Comparison of ENCODE assay signal across 10 cellular contexts in genomic region chr4:2365054-2365912, GRCh38. TPM values are rescaled to one million over a fixed set of nuclear protein-coding genes. Genes with fewer than 3 reads are reported as not detected.
DNase-seq lines count a peak whose midpoint lies in the region; ATAC-seq and TF ChIP-seq lines count a peak whose summit lies in the region.
"Had no signal": no experiment of that assay in that cellular context is flagged by ENCODE, and none has a peak within 500 bp of the region (broad histone marks: within the 10 kb centered on the region; RNA-seq: fewer than 3 reads in every experiment).

No MANE protein-coding gene starts in this region.

- H3K4me1 ChIP-seq in mucosa of rectum (ENCODE audit: control insufficient read depth in 2 of 2, insufficient read depth in 2 of 2, low read length in 2 of 2): peaks cover 6 to 8% of the 10 kb centered on the region in 2 donors
- H3K4me1 ChIP-seq in upper lobe of right lung: peaks cover 15% of the 10 kb centered on the region

- intact Hi-C loops in upper lobe of right lung (cut with DNase I): no loop called here

- H3K4me3 ChIP-seq in coronary artery: peak overlapping the region; percentile 76
- peak overlapping the region; percentile 41 to 63 for H3K4me3 ChIP-seq in mucosa of rectum (ENCODE audit: low read length in 2 of 2)
- peak overlapping the region; percentile 58 for H3K4me3 ChIP-seq in upper lobe of right lung

- peak; percentile 2 for ATAC-seq in upper lobe of right lung
- ATAC-seq in HG02763 (IDR thresholded peaks at IDR 0.05; ENCODE audit: unreplicated experiment): no peak
- ATAC-seq in HG03460 (IDR thresholded peaks at IDR 0.05; ENCODE audit: unreplicated experiment): no peak

- H3K9me3 ChIP-seq in mucosa of rectum (ENCODE audit: control insufficient read depth in 2 of 2, low read length in 2 of 2): peaks cover 0 to 3% of the 10 kb centered on the region in 2 donors
- H3K9me3 ChIP-seq in upper lobe of right lung: no peaks in the 10 kb centered on the region

- DNase-seq in activated effector memory CD4-positive, alpha-beta T cell treated with anti-CD3 and anti-CD28 coated beads, Interleukin-2, amount 50 U/mL, for 16 hours: peak; percentile 60
- no peak for DNase-seq in activated effector memory CD4-positive, alpha-beta T cell treated with Interleukin-2 at 50 U/mL for 16 hours
- peak; percentile 65 for DNase-seq in coronary artery (ENCODE audit: low spot score)
- DNase-seq in upper lobe of right lung: peak; percentile 57
- no peak for DNase-seq in HuH-7.5 (ENCODE audit: low spot score)
- DNase-seq: NCI-H2107, nephron progenitor cell had no signal

- H3K27ac ChIP-seq in coronary artery (no peak overlapping the region), mucosa of rectum (ENCODE audit: low read depth in 2 of 2, low read length in 2 of 2) (no peak overlapping the region), upper lobe of right lung (no peak overlapping the region)

- H3K27me3 ChIP-seq in mucosa of rectum (ENCODE audit: control insufficient read depth in 2 of 2, insufficient read depth in 2 of 2, low read length in 2 of 2) (no peaks in the 10 kb centered on the region), upper lobe of right lung (no peaks in the 10 kb centered on the region)

- no peak overlapping the region for H3K9ac ChIP-seq in mucosa of rectum (ENCODE audit: low read depth in 1 of 2, low read length in 2 of 2)

- H3K36me3 ChIP-seq in mucosa of rectum (ENCODE audit: control insufficient read depth in 2 of 2, insufficient read depth in 2 of 2, low read length in 2 of 2) (no peaks in the 10 kb centered on the region), upper lobe of right lung (no peaks in the 10 kb centered on the region)

- TF ChIP-seq CTCF in coronary artery (IDR thresholded peaks at IDR 0.05) (no peak), upper lobe of right lung (IDR thresholded peaks at IDR 0.05) (no peak)

RNA-seq across cellular contexts. Expression of gene ZFYVE28, which starts 53.2 kb away (rescaled TPM):
- total RNA-seq in upper lobe of right lung: 16.6 TPM

RNA-seq across cellular contexts. Expression of gene CFAP99, which starts 53.5 kb away (rescaled TPM):
- total RNA-seq in upper lobe of right lung: not detected

Comparison
In these comparisons a context has a peak if more than half of its experiments do, and no peak if none do; other contexts are left out.
1. DNase-seq: peak in activated effector memory CD4-positive, alpha-beta T cell treated with anti-CD3 and anti-CD28 coated beads, Interleukin-2, amount 50 U/mL, for 16 hours (single experiment), coronary artery (single experiment) and upper lobe of right lung (single experiment); none in activated effector memory CD4-positive, alpha-beta T cell treated with Interleukin-2 at 50 U/mL for 16 hours (single experiment) and HuH-7.5 (single experiment).
2. Peak in every context shown above with its lines, with median percentiles within 50 percentile points of each other: H3K4me3 ChIP-seq.